In the genomic region with DNA sequence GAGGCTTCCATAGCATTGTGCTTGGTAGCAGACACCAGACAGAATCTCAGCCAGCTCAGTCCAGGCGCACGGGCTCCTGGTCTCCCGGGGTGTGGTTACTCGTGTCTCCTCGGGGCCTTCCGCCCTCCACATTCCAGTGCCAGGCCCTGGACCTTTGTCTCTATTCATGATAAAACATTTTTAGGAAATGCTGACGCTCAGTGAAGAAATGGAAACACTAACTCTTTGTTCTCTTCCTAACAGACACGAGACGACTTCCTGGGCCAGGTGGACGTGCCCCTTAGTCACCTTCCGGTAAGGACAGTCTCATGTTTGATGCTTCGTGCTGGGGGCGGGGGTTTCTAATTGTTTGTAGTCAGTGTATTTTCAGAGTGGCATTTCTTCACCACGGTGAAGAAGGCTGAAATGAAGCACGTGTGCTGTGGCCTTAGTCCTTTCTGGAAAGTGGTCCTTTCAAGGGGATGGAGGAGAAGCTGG, we compare ENCODE assay signal across 9 cellular contexts.
A peak's percentile ranks its signal among the peaks of the same experiment; 100 is the strongest.
DNase-seq lines count a peak whose midpoint lies in the region; ATAC-seq and TF ChIP-seq lines count a peak whose summit lies in the region.
"Had no signal": no experiment of that assay in that cellular context is flagged by ENCODE, and none has a peak within 500 bp of the region (broad histone marks: within the 10 kb centered on the region; RNA-seq: fewer than 3 reads in every experiment).

No MANE protein-coding gene starts in this region.

- H3K79me2 ChIP-seq in PC-3 (ENCODE audit: low read length): peaks cover 77% of the 10 kb centered on the region

- BruUV-seq in PC-3 (replicated peaks; lab: Mats Ljungman, UMichigan): no TSS peak

- H3K36me3 ChIP-seq in PC-3 (ENCODE audit: low read depth, low read length) (peaks cover 12% of the 10 kb centered on the region; the same call in 1 of the 2 replicates), transverse colon (no peaks in the 10 kb centered on the region)

- H3K9me2 ChIP-seq in PC-3 (replicated peaks; ENCODE audit: low read length): no peaks in the 10 kb centered on the region

- in situ Hi-C loops in transverse colon (cut with MboI; ENCODE audit: low pct_ligation_motif_present in 1 of 4, low pct_unique_long_range_greater_than_20kb in 1 of 4, low sequenced_read_pairs in 3 of 4): no loop called here

- H3K4me1 ChIP-seq in PC-3 (ENCODE audit: insufficient read depth, low read length): peaks cover 39% of the 10 kb centered on the region
- peaks cover 43 to 66% (median 49%) of the 10 kb centered on the region in 4 donors for H3K4me1 ChIP-seq in transverse colon

- 47 to 66% methylated on average over 11 to 15 of the region's 15 CpGs for WGBS in transverse colon (ENCODE audit: low coverage in 1 of 2), 2 donors

- POLR2A ChIA-PET in PC-3 (lab: Charles Lee; ENCODE audit: unreplicated experiment): no interaction called here

- CTCF ChIA-PET in PC-3 (lab: Charles Lee): no interaction called here

- H3K4me3 ChIP-seq in PC-3 (ENCODE audit: low read length) (peak overlapping the region; percentile 3; the same call in 1 of the 2 replicates), transverse colon (no peak overlapping the region)

- TF ChIP-seq CTCF in PC-3 (conservative IDR thresholded peaks at IDR 0.05; ENCODE audit: low read depth, low read length) (no peak), transverse colon (IDR thresholded peaks at IDR 0.05) (no peak)

- intact Hi-C loops in PC-3 (cut with micrococcal nuclease) (loop anchor here (2.0 kb wide), 2 partner anchors 27 to 45 kb away; no protein-coding TSS in a partner anchor), transverse colon (cut with DNase I; ENCODE audit: low total_unique reads) (loop anchor here (1.0 kb wide), 1 partner anchor 30 kb away; no protein-coding TSS in a partner anchor)

- peak; percentile 73 for ATAC-seq in PC-3

- no peaks in the 10 kb centered on the region for H3K9me3 ChIP-seq in PC-3 (ENCODE audit: low read length)
- no peaks in the 10 kb centered on the region for H3K9me3 ChIP-seq in transverse colon

- H3F3A ChIP-seq in PC-3 (ENCODE audit: low read length, unreplicated experiment): no peaks in the 10 kb centered on the region

- no peak for TF ChIP-seq POLR2A in transverse colon (IDR thresholded peaks at IDR 0.05)

- H3K9ac ChIP-seq in PC-3 (ENCODE audit: low read length): peak overlapping the region; percentile 54

- H4K20me1 ChIP-seq in PC-3 (ENCODE audit: low read length): no peaks in the 10 kb centered on the region

- no peaks in the 10 kb centered on the region for H3K27me3 ChIP-seq in PC-3 (ENCODE audit: low read length)
- no peaks in the 10 kb centered on the region for H3K27me3 ChIP-seq in transverse colon

- peak overlapping the region; percentile 91 for H3K27ac ChIP-seq in PC-3 (ENCODE audit: low read length)
- H3K27ac ChIP-seq in transverse colon: peak overlapping the region; percentile 57 to 79 (median 68)

- peak; percentile 93 for DNase-seq in PC-3
- peak; percentile 87 for DNase-seq in dermis blood vessel endothelial cell
- DNase-seq in lung microvascular endothelial cell (ENCODE audit: low read depth in 2 of 2): peak; percentile 66 to 68
- peak; percentile 61 for DNase-seq in transverse colon
- no peak for DNase-seq in activated CD8-positive, alpha-beta memory T cell treated with anti-CD3 and anti-CD28 coated beads, Interleukin-2, amount 50 U/mL, for 48 hours
- no peak for DNase-seq in iPS-NIHi11 (ENCODE audit: low spot score)
- DNase-seq in NCI-H345 treated with DMSO at 0.1 percent for 48 hours (lab: John Stamatoyannopoulos, UW; ENCODE audit: unreplicated experiment): no peak
- DNase-seq: activated T-cell treated with anti-CD3 and anti-CD28 coated beads, Interleukin-2, amount 50 U/mL, for 24 hours; stimulated activated naive CD4-positive, alpha-beta T cell had no signal

- peak; percentile 19 for TF ChIP-seq EP300 in transverse colon (IDR thresholded peaks at IDR 0.05; ENCODE audit: low read depth)

- peak overlapping the region; percentile 74 for H3K4me2 ChIP-seq in PC-3 (ENCODE audit: low read length)

- no peak overlapping the region for H2AFZ ChIP-seq in PC-3 (ENCODE audit: low read length)

Comparison
In these comparisons a context has a peak if more than half of its experiments do, and no peak if none do; other contexts are left out.
1. DNase-seq: peak in PC-3 (single experiment), dermis blood vessel endothelial cell (single experiment), lung microvascular endothelial cell (2 of 2) and transverse colon (single experiment); none in activated CD8-positive, alpha-beta memory T cell treated with anti-CD3 and anti-CD28 coated beads, Interleukin-2, amount 50 U/mL, for 48 hours (single experiment), iPS-NIHi11 (single experiment) and NCI-H345 treated with DMSO at 0.1 percent for 48 hours (single experiment).